In the genomic region with DNA sequence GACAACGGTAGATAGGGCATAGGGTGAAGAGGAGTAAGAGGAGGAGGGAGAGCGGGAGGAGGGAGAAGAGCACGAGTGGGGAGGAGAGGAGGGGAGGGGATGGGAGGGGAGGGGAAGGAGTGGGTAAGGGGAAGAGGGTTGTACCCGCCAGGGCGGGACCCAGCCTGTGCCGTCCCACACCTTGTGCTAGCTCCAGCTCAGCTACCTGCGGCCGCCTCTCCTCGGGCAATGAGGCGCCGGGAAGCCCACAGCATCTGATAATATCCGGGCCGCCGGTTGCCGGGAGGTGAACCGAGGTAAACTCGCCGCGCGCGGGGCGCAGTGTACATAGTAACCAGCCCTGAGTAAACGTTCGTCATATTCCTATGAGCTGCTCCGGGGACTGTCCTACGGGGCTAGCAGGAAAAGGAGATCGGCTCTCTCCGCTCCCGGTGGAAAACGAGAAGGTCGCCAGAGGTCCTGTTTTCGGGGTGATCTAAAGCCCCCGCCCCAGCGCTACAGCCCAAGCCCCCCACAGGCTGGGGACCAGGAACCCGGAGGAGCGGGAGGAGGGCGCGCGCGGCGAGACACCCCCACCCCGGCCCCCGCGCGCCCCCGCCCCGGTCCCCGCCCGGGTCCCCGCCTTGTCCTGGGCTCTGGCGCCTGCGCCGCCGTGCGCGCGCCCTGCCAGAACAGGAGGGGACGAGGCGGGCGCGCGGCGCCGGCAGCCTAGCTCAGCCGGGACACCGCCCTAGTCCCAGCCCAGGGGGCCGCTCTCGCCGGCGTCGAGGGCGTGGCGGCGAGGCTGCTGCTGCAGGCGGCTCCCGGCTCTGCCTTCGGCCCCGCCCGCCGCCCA, we compare ENCODE assay signal across 8 cellular contexts. TPM values are rescaled to one million over a fixed set of nuclear protein-coding genes. Genes with fewer than 3 reads are reported as not detected.
DNase-seq lines count a peak whose midpoint lies in the region; ATAC-seq and TF ChIP-seq lines count a peak whose summit lies in the region.

A gene (plus strand): TSS at position 669 of the 835 bp plus-strand sequence. CDS start 11,537 bp downstream, outside the sequence.

- H2AFZ ChIP-seq in H9 (ENCODE audit: low read length): no peak within 1 kb of the TSS

- H3K4ac ChIP-seq in H9 (ENCODE audit: low read depth, low read length): no peak within 1 kb of the TSS

- H3K36me3 Mint-ChIP-seq in CD8-positive, alpha-beta T cell: peaks cover 18% of the 10 kb centered on the region
- H3K36me3 Mint-ChIP-seq in H9 (ENCODE audit: insufficient read depth in 1 of 3, low read depth in 3 of 3): no peaks in the 10 kb centered on the region; a peak in 1 of 7 replicates
- H3K36me3 Mint-ChIP-seq in T-helper 17 cell (ENCODE audit: low read depth): peaks cover 2% of the 10 kb centered on the region

- H4K8ac ChIP-seq in H9 (replicated peaks; ENCODE audit: insufficient read length, low read depth, low read length): no peak within 1 kb of the TSS

- H3K23me2 ChIP-seq in H9 (ENCODE audit: insufficient read length, low read depth, low read length, poor library complexity, severe bottlenecking): peaks cover 9% of the 10 kb centered on the region

- no peaks in the 10 kb centered on the region for H4K20me1 ChIP-seq in H9 (ENCODE audit: control insufficient read depth, insufficient read depth, insufficient read length)

- peak within 1 kb of the TSS; percentile 99 for H3K27ac Mint-ChIP-seq in CD8-positive, alpha-beta T cell
- H3K27ac Mint-ChIP-seq in H9: peak within 1 kb of the TSS in 2 of 3 experiments; percentile 19 to 81; a peak in 4 of 7 replicates
- H3K27ac Mint-ChIP-seq in T-helper 17 cell: peak within 1 kb of the TSS; percentile 99

- no peak for TF ChIP-seq CTCF in CD8-positive, alpha-beta T cell (IDR thresholded peaks at IDR 0.05)
- no peak for TF ChIP-seq CTCF in H9 (conservative IDR thresholded peaks at IDR 0.05)
- TF ChIP-seq CTCF in transverse colon (IDR thresholded peaks at IDR 0.05): no peak

- no peak within 1 kb of the TSS for H2AK5ac ChIP-seq in H9 (ENCODE audit: insufficient read length, low read length)

- peak within 1 kb of the TSS; percentile 95 for H3K27ac ChIP-seq in CD8-positive, alpha-beta T cell (ENCODE audit: low read depth, low read length)
- H3K27ac ChIP-seq in H9 (ENCODE audit: insufficient read length, low read depth, low read length): no peak within 1 kb of the TSS
- peak within 1 kb of the TSS; percentile 86 to 93 (median 92) for H3K27ac ChIP-seq in transverse colon

- no peaks in the 10 kb centered on the region for H3K79me1 ChIP-seq in H9 (ENCODE audit: insufficient read depth, low read depth, low read length, poor library complexity, severe bottlenecking)

- peak; percentile 79 for TF ChIP-seq POLR2A in transverse colon (IDR thresholded peaks at IDR 0.05)

- no peak within 1 kb of the TSS for H2BK15ac ChIP-seq in H9 (ENCODE audit: low read depth, low read length)

- DNase-seq in CD8-positive, alpha-beta T cell: peak; percentile 78 to 93 (median 85)
- DNase-seq in H9: peak; percentile 87
- DNase-seq in NCI-H1694 (lab: John Stamatoyannopoulos, UW): peak; percentile 61
- peak; percentile 80 to 85 (median 85) for DNase-seq in T-helper 17 cell
- peak; percentile 64 for DNase-seq in amniotic epithelial cell (ENCODE audit: low read depth)
- peak; percentile 87 for DNase-seq in left cardiac atrium
- peak; percentile 51 to 95 (median 63) for DNase-seq in posterior cingulate gyrus
- peak; percentile 90 for DNase-seq in transverse colon

- no peak within 1 kb of the TSS for H2BK20ac ChIP-seq in H9 (ENCODE audit: low read depth, low read length, poor library complexity, severe bottlenecking)

- H3K9me3 Mint-ChIP-seq in CD8-positive, alpha-beta T cell: no peaks in the 10 kb centered on the region
- no peaks in the 10 kb centered on the region for H3K9me3 Mint-ChIP-seq in H9

- POLR2A ChIA-PET in CD8-positive, alpha-beta T cell (lab: Charles Lee): interaction anchor here (0.6 to 8.5 kb wide), 21 partner anchors 8 to 890 kb away, joined by 3 to 148 read pairs (median 5); a partner anchor contains a TSS

- H3K4me1 Mint-ChIP-seq in CD8-positive, alpha-beta T cell (ENCODE audit: low read depth): peaks cover 70% of the 10 kb centered on the region
- peaks cover 44 to 48% of the 10 kb centered on the region in 2 experiments for H3K4me1 Mint-ChIP-seq in H9
- peaks cover 51% of the 10 kb centered on the region for H3K4me1 Mint-ChIP-seq in T-helper 17 cell

- no peak within 1 kb of the TSS for H4K5ac ChIP-seq in H9 (ENCODE audit: insufficient read length, low read depth, low read length)

- peaks cover 44% of the 10 kb centered on the region for H3K4me1 ChIP-seq in CD8-positive, alpha-beta T cell (ENCODE audit: insufficient read depth, low read length)
- peaks cover 2% of the 10 kb centered on the region; the same call in 1 of the 2 replicates for H3K4me1 ChIP-seq in H9 (ENCODE audit: insufficient read depth, low read length)
- H3K4me1 ChIP-seq in transverse colon: peaks cover 0 to 16% (median 7%) of the 10 kb centered on the region in 4 donors

- H3K79me2 ChIP-seq in H9 (ENCODE audit: insufficient read depth, low read length): no peaks in the 10 kb centered on the region

- H3K18ac ChIP-seq in H9 (ENCODE audit: insufficient read length, low read depth, low read length): no peak within 1 kb of the TSS

- WGBS in H9 (ENCODE audit: extremely low coverage, insufficient read length, low lambda C conversion rate): no CpG with 5 or more reads among the region's 80 CpGs
- WGBS in transverse colon (ENCODE audit: low coverage in 1 of 2), 2 donors: 0% methylated on average over 1 to 71 of the region's 80 CpGs

- no peak within 1 kb of the TSS for H4K91ac ChIP-seq in H9 (ENCODE audit: insufficient read length, low read depth, low read length)

- H3K27me3 Mint-ChIP-seq in CD8-positive, alpha-beta T cell (ENCODE audit: low read depth): no peaks in the 10 kb centered on the region
- H3K27me3 Mint-ChIP-seq in H9 (ENCODE audit: low read depth) (peaks cover 7% of the 10 kb centered on the region), T-helper 17 cell (no peaks in the 10 kb centered on the region)

- H2BK12ac ChIP-seq in H9 (ENCODE audit: insufficient read length, low read depth, low read length): no peak within 1 kb of the TSS

- H3K56ac ChIP-seq in H9 (ENCODE audit: insufficient read length, low read depth, low read length): no peak within 1 kb of the TSS

- H2BK5ac ChIP-seq in H9 (ENCODE audit: insufficient read length, low read length): no peak within 1 kb of the TSS

- H3K14ac ChIP-seq in H9 (ENCODE audit: insufficient read depth, low read length): peak within 1 kb of the TSS; percentile 43

- no peaks in the 10 kb centered on the region for H3K9me3 ChIP-seq in CD8-positive, alpha-beta T cell (ENCODE audit: low read length)
- H3K9me3 ChIP-seq in H9 (ENCODE audit: control insufficient read depth, low read depth, low read length) (no peaks in the 10 kb centered on the region), T-helper 17 cell (ENCODE audit: control insufficient read depth, low read length, poor library complexity, severe bottlenecking) (no peaks in the 10 kb centered on the region), transverse colon (no peaks in the 10 kb centered on the region)

- H2BK120ac ChIP-seq in H9 (ENCODE audit: low read depth, low read length, poor library complexity, severe bottlenecking): no peak within 1 kb of the TSS

- H3K4me3 ChIP-seq in CD8-positive, alpha-beta T cell (ENCODE audit: low read depth, low read length): peak within 1 kb of the TSS; percentile 76
- peak within 1 kb of the TSS; percentile 58 to 90 (median 66) for H3K4me3 ChIP-seq in transverse colon

- intact Hi-C loops in CD8-positive, alpha-beta T cell (cut with DNase I, micrococcal nuclease): loop anchor here (1.0 to 10.0 kb wide), 11 partner anchors 21 to 544 kb away; a partner anchor contains a TSS
- intact Hi-C loops in left cardiac atrium (cut with DNase I): loop anchor here in 1 of 2 donors (5.0 kb wide), 1 partner anchor 85 kb away; a partner anchor contains a TSS
- intact Hi-C loops in posterior cingulate gyrus (cut with DNase I): loop anchor here (10.0 kb wide), 1 partner anchor 88 kb away; a partner anchor contains a TSS
- intact Hi-C loops in transverse colon (cut with DNase I; ENCODE audit: low total_unique reads): no loop called here

- peak; percentile 66 for ATAC-seq in CD8-positive, alpha-beta T cell
- ATAC-seq in T-helper 17 cell (peak; percentile 78), left cardiac atrium (peak; percentile 98)

- H3K4me3 Mint-ChIP-seq in CD8-positive, alpha-beta T cell: peak within 1 kb of the TSS; percentile 99
- H3K4me3 Mint-ChIP-seq in H9: peak within 1 kb of the TSS; percentile 82 to 95
- peak within 1 kb of the TSS; percentile 98 for H3K4me3 Mint-ChIP-seq in T-helper 17 cell

- H3K4me2 ChIP-seq in H9 (ENCODE audit: insufficient read depth, insufficient read length, low read length): peak within 1 kb of the TSS; percentile 74

- TF ChIP-seq EP300 in transverse colon (IDR thresholded peaks at IDR 0.05; ENCODE audit: low read depth): no peak

- no peak within 1 kb of the TSS for H3K23ac ChIP-seq in H9 (ENCODE audit: insufficient read length, low read depth, low read length)

- CTCF ChIA-PET in CD8-positive, alpha-beta T cell (lab: Charles Lee): interaction anchor here (0.8 to 8.7 kb wide), 13 partner anchors 11 to 109 kb away, joined by 3 to 72 read pairs (median 5); a partner anchor contains a TSS

- in situ Hi-C loops in transverse colon (cut with MboI; ENCODE audit: low pct_ligation_motif_present in 1 of 4, low pct_unique_long_range_greater_than_20kb in 1 of 4, low sequenced_read_pairs in 3 of 4): no loop called here

- no peaks in the 10 kb centered on the region for H3K36me3 ChIP-seq in CD8-positive, alpha-beta T cell (ENCODE audit: insufficient read depth, low read length)
- H3K36me3 ChIP-seq in transverse colon: no peaks in the 10 kb centered on the region

- no peaks in the 10 kb centered on the region for H3K27me3 ChIP-seq in CD8-positive, alpha-beta T cell (ENCODE audit: insufficient read depth, low read length)
- no peaks in the 10 kb centered on the region for H3K27me3 ChIP-seq in H9 (ENCODE audit: insufficient read depth, low read length)
- H3K27me3 ChIP-seq in transverse colon: no peaks in the 10 kb centered on the region

- no peak within 1 kb of the TSS for H3T11ph ChIP-seq in H9 (ENCODE audit: low read length)

- H3K9ac ChIP-seq in H9 (ENCODE audit: extremely low read depth, insufficient read length, low read length): peak within 1 kb of the TSS; percentile 39

RNA-seq across cellular contexts. Expression of the gene that starts here (rescaled TPM):
- total RNA-seq in CD8-positive, alpha-beta T cell: 100 to 1,000 TPM; 129 to 130 TPM
- total RNA-seq in H9 (2021) (13.0 TPM in 2 replicates), T-helper 17 cell (100 to 1,000 TPM; 152 to 160 TPM), left cardiac atrium (1 to 10 TPM; 5.8 to 6.1 TPM), transverse colon (10 to 100 TPM in 2 of 4 donors, 1 to 10 TPM in 2; 6.4 to 17.5 (median 11.3) TPM)
